1 cellular context compared by ENCODE assay signal in the genomic region with DNA sequence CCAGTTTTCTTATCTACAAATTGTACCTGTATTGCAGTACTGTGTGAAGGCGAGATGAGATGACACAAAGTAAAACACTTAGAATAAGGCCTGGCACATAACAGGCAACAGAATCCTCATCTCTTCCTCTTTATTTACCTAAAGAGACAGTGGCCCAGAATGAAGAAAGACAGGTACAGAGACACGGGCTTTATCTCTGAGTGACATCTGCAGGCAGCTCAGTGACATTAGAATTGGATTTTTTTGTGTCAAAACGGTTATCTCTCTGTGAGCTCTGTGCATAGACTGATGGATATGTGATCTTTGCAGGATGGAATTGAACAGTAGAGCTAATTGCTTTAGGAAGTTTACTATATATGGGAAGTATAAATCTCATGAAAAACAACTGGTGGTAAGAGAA.
TF ChIP-seq lines count a peak whose summit lies in the region.

No MANE protein-coding gene starts in this region.

TF ChIP-seq in H1, 55 proteins besides CTCF, POLR2A, EP300 and RAD21:
- TF ChIP-seq RFX5 (IDR thresholded peaks at IDR 0.05; ENCODE audit: borderline replicate concordance, low read depth, low read length) (no peak), CHD2 (IDR thresholded peaks at IDR 0.05; ENCODE audit: low read length) (no peak), RNF2 (IDR thresholded peaks at IDR 0.05; ENCODE audit: borderline replicate concordance, low read depth, low read length, missing control alignments, poor library complexity, severe bottlenecking) (no peak), TBP (IDR thresholded peaks at IDR 0.05; ENCODE audit: low read depth, low read length) (no peak), BRCA1 (IDR thresholded peaks at IDR 0.05; ENCODE audit: low read depth, low read length) (no peak), ASH2L (IDR thresholded peaks at IDR 0.05; ENCODE audit: low read length) (no peak), SAP30 (IDR thresholded peaks at IDR 0.05; ENCODE audit: insufficient read depth, insufficient replicate concordance, low read length) (no peak), HDAC6 (IDR thresholded peaks at IDR 0.05; ENCODE audit: low read depth, low read length) (no peak), TCF12 (IDR thresholded peaks at IDR 0.05; ENCODE audit: low read depth, low read length) (no peak), BCL11A (IDR thresholded peaks at IDR 0.05; ENCODE audit: low read depth in 2 of 2, low read length in 2 of 2) (no peak)
- TF ChIP-seq, protein P1, sequence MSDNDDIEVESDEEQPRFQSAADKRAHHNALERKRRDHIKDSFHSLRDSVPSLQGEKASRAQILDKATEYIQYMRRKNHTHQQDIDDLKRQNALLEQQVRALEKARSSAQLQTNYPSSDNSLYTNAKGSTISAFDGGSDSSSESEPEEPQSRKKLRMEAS (IDR thresholded peaks at IDR 0.05), result no peak
